12 cellular contexts compared by ENCODE assay signal in the genomic region with DNA sequence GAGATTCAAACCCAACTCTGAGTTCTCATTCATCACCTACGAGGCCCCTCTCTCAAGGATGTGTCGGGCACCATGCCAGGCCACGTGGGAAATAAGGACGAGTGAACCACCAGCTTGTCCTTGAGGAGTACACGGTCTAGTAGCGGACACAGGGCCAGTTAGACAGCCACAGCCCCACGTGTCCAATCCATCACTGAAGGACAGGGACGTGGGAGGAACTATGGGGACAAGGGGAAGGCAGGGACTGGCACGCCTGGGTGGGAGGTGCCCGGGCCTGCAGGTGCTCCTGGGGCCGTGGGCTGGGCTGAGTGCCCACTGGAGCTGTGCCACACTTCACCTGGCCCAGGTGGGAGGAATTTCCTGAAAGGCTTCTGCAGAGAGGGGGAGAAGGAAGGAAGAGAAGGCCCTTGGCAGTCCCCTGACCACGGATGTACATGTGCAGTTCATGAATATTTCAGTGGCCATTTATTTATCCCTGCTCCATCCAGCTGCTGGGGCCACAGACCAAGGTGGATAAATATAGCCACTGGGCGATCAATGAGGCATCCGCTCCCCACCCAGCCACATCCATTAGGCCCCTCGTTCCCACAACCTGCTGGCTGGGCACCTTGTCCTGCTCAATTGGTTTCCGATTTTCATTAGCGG. TPM values are rescaled to one million over a fixed set of nuclear protein-coding genes. Genes with fewer than 3 reads are reported as not detected.
DNase-seq lines count a peak whose midpoint lies in the region; ATAC-seq and TF ChIP-seq lines count a peak whose summit lies in the region.
"Had no signal": no experiment of that assay in that cellular context is flagged by ENCODE, and none has a peak within 500 bp of the region (broad histone marks: within the 10 kb centered on the region; RNA-seq: fewer than 3 reads in every experiment).

No MANE protein-coding gene starts in this region.

- H3K4me1 ChIP-seq in lower lobe of right lung = peaks cover 24% of the 10 kb centered on the region
- H3K4me1 ChIP-seq in thyroid gland = peaks cover 50 to 51% of the 10 kb centered on the region in 2 donors

- no peaks in the 10 kb centered on the region for H3K9me3 Mint-ChIP-seq in naive thymus-derived CD8-positive, alpha-beta T cell
- H3K9me3 Mint-ChIP-seq: memory B cell had no signal

- peaks cover 0 to 3% (median 0%) of the 10 kb centered on the region in 5 donors for H3K27me3 Mint-ChIP-seq in naive thymus-derived CD8-positive, alpha-beta T cell

- TF ChIP-seq POLR2A in thyroid gland (IDR thresholded peaks at IDR 0.05) = peak in 1 of 2 donors; percentile 15

- H3K27ac ChIP-seq in VCaP (peak overlapping the region; percentile 87), lower lobe of right lung (peak overlapping the region; percentile 78), thyroid gland (peak overlapping the region; percentile 92 to 96 (median 95))
- H3K27ac ChIP-seq: thoracic aorta had no signal

- no peaks in the 10 kb centered on the region for H3K36me3 Mint-ChIP-seq in naive thymus-derived CD8-positive, alpha-beta T cell
- H3K36me3 Mint-ChIP-seq: memory B cell had no signal

- ATAC-seq in lower lobe of right lung = peak; percentile 74 to 79
- no peak for ATAC-seq in naive thymus-derived CD8-positive, alpha-beta T cell

- 15 to 26% methylated on average over 16 to 17 of the region's 17 CpGs for WGBS in thyroid gland, 2 donors

- no peak overlapping the region for H3K27ac Mint-ChIP-seq in naive thymus-derived CD8-positive, alpha-beta T cell
- H3K27ac Mint-ChIP-seq: memory B cell had no signal

- TF ChIP-seq CTCF in VCaP (conservative IDR thresholded peaks at IDR 0.05) (no peak), lower lobe of right lung (IDR thresholded peaks at IDR 0.05) (no peak), thyroid gland (IDR thresholded peaks at IDR 0.05) (no peak)

- no peaks in the 10 kb centered on the region for H3K36me3 ChIP-seq in lower lobe of right lung
- H3K36me3 ChIP-seq in thyroid gland = no peaks in the 10 kb centered on the region
- H3K36me3 ChIP-seq: thoracic aorta had no signal

- H3K4me1 Mint-ChIP-seq in naive thymus-derived CD8-positive, alpha-beta T cell = no peaks in the 10 kb centered on the region
- H3K4me1 Mint-ChIP-seq: memory B cell had no signal

- intact Hi-C loops in lower lobe of right lung (cut with DNase I) (no loop called here), thyroid gland (cut with DNase I) (no loop called here)

- no peaks in the 10 kb centered on the region for H3K9me3 ChIP-seq in lower lobe of right lung
- H3K9me3 ChIP-seq in thyroid gland = no peaks in the 10 kb centered on the region
- H3K9me3 ChIP-seq: thoracic aorta had no signal

- POLR2A ChIA-PET in naive thymus-derived CD8-positive, alpha-beta T cell (lab: Charles Lee) = no interaction called here

- H3K4me3 ChIP-seq in lower lobe of right lung (peak overlapping the region; percentile 2), thyroid gland (replicated peaks in 1 of 3) (no peak overlapping the region)
- H3K4me3 ChIP-seq: thoracic aorta had no signal

- no peaks in the 10 kb centered on the region for H3K27me3 ChIP-seq in lower lobe of right lung (ENCODE audit: low read depth)
- no peaks in the 10 kb centered on the region for H3K27me3 ChIP-seq in thyroid gland

- peak; percentile 77 to 89 for DNase-seq in NCI-H2081 (lab: John Stamatoyannopoulos, UW)
- DNase-seq in lower lobe of right lung = peak; percentile 86
- DNase-seq in thyroid gland = peak; percentile 96 to 99
- DNase-seq in naive thymus-derived CD8-positive, alpha-beta T cell = no peak
- DNase-seq in OCI-M2 (lab: John Stamatoyannopoulos, UW; ENCODE audit: unreplicated experiment) = no peak
- DNase-seq in GF-D8 (lab: John Stamatoyannopoulos, UW) = no peak
- DNase-seq: activated naive CD4-positive, alpha-beta T cell treated with Interleukin-2 at 50 U/mL for 16 hours; C1 segment of cervical spinal cord; effector CD8-positive, alpha-beta T cell had no signal

- no peak overlapping the region for H3K4me3 Mint-ChIP-seq in naive thymus-derived CD8-positive, alpha-beta T cell
- H3K4me3 Mint-ChIP-seq: memory B cell had no signal

RNA-seq across cellular contexts. Expression of a gene that starts 59.7 kb away (rescaled TPM):
- total RNA-seq in lower lobe of right lung (47.5 TPM), thyroid gland (10 to 100 TPM in 3 of 4 donors, 1 to 10 TPM in 1; 5.2 to 38.5 (median 18.7) TPM)
- total RNA-seq in naive thymus-derived CD8-positive, alpha-beta T cell = 10 to 100 TPM; 10.3 to 13.0 TPM
- polyA plus RNA-seq in naive thymus-derived CD8-positive, alpha-beta T cell = 1 to 10 TPM in 2 of 3 donors, under 1 TPM in 1; 0.60 to 1.4 (median 1.3) TPM

Comparison
In these comparisons a context has a peak if more than half of its experiments do, and no peak if none do; other contexts are left out.
1. DNase-seq: peak in NCI-H2081 (2 of 2), lower lobe of right lung (single experiment) and thyroid gland (2 of 2); none in naive thymus-derived CD8-positive, alpha-beta T cell (0 of 10), OCI-M2 (single experiment) and GF-D8 (single experiment).
2. ATAC-seq: peak in lower lobe of right lung (2 of 2); none in naive thymus-derived CD8-positive, alpha-beta T cell (0 of 2).
3. Peak in every context shown above with its lines, with median percentiles within 50 percentile points of each other: H3K27ac ChIP-seq.